ENCODE assay signal across 1 cellular context in the genomic region with DNA sequence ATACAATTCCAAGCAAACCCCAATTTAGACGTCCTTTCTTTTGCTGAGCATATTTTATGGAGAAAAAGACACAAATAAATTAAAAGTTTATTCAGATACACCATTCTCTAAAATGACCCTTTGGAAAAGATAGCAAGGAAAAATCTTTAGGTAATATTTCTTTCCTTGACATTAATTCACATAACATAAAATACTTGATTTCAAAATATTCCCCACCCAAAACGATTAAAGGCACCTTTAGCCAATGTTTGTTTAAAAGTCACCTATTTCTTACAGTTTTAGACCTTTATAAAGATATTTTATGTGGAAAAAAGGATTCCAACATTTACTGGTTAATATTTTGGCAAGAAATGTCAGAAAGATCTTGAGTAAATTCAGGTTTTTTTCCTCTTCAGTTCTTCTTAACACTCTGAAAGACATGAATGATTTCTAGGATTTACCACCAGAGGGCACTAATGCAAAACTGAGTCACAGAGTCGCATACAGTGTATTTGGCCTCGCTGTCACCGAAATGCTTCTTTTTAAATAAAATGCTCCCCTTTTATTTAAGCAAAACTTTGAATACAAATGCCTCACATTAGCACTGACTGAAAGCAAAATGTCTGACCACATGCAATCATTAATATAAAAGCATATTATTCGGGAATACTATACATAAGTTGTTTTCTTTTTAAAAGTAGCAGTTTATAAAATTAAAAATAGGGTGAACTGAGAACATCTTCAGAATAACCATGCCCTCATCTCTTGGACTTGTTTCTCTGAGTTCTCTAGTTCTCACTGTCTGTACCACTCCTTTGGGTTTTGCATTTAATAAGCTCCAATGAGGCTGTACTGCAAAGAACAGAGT.
TF ChIP-seq lines count a peak whose summit lies in the region.

No MANE protein-coding gene starts in this region.

TF ChIP-seq in H1, 55 proteins besides CTCF, POLR2A, EP300 and RAD21:
- TF ChIP-seq SIX5 (IDR thresholded peaks at IDR 0.05; ENCODE audit: low read depth, low read length) (no peak), CHD2 (IDR thresholded peaks at IDR 0.05; ENCODE audit: low read length) (no peak), RXRA (IDR thresholded peaks at IDR 0.05; ENCODE audit: insufficient read depth, low read depth, low read length) (no peak), POU5F1 (IDR thresholded peaks at IDR 0.05; ENCODE audit: low read depth, low read length) (no peak), MAFK (IDR thresholded peaks at IDR 0.05; ENCODE audit: low read depth, low read length) (no peak), HDAC2 (IDR thresholded peaks at IDR 0.05; ENCODE audit: borderline replicate concordance in 1 of 2, low read depth in 2 of 2, low read length in 2 of 2) (no peak), SAP30 (IDR thresholded peaks at IDR 0.05; ENCODE audit: insufficient read depth, insufficient replicate concordance, low read length) (no peak), CBX5 (IDR thresholded peaks at IDR 0.05; ENCODE audit: low read depth, low read length) (no peak), CEBPB (IDR thresholded peaks at IDR 0.05; ENCODE audit: low read depth, low read length) (no peak), JUN (IDR thresholded peaks at IDR 0.05; ENCODE audit: low read depth, low read length) (no peak)
- TF ChIP-seq, protein P1, sequence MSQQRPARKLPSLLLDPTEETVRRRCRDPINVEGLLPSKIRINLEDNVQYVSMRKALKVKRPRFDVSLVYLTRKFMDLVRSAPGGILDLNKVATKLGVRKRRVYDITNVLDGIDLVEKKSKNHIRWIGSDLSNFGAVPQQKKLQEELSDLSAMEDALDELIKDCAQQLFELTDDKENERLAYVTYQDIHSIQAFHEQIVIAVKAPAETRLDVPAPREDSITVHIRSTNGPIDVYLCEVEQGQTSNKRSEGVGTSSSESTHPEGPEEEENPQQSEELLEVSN (IDR thresholded peaks at IDR 0.05) = no peak
- TF ChIP-seq, protein P2, sequence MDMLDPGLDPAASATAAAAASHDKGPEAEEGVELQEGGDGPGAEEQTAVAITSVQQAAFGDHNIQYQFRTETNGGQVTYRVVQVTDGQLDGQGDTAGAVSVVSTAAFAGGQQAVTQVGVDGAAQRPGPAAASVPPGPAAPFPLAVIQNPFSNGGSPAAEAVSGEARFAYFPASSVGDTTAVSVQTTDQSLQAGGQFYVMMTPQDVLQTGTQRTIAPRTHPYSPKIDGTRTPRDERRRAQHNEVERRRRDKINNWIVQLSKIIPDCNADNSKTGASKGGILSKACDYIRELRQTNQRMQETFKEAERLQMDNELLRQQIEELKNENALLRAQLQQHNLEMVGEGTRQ (IDR thresholded peaks at IDR 0.05; ENCODE audit: low read length) = no peak
- TF ChIP-seq, protein P3, sequence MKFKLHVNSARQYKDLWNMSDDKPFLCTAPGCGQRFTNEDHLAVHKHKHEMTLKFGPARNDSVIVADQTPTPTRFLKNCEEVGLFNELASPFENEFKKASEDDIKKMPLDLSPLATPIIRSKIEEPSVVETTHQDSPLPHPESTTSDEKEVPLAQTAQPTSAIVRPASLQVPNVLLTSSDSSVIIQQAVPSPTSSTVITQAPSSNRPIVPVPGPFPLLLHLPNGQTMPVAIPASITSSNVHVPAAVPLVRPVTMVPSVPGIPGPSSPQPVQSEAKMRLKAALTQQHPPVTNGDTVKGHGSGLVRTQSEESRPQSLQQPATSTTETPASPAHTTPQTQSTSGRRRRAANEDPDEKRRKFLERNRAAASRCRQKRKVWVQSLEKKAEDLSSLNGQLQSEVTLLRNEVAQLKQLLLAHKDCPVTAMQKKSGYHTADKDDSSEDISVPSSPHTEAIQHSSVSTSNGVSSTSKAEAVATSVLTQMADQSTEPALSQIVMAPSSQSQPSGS (IDR thresholded peaks at IDR 0.05; ENCODE audit: low read length) = no peak
